ENCODE assay signal across 1 cellular context in genomic region chr7:133611955-133612354, GRCh38.
TF ChIP-seq lines count a peak whose summit lies in the region.

No MANE protein-coding gene starts in this region.

TF ChIP-seq in HepG2, 621 proteins besides CTCF, POLR2A, EP300 and RAD21 (continued from another document):
- no peak for TF ChIP-seq KIAA2018 (CRISPR knock-in tag; IDR thresholded peaks at IDR 0.05; ENCODE audit: borderline replicate concordance)
TF ChIP-seq in HepG2: peak in this region for 2.
